In genomic region chr5:142713151-142713706, GRCh38 we compare ENCODE assay signal across 8 cellular contexts. TPM values are rescaled to one million over a fixed set of nuclear protein-coding genes. Genes with fewer than 3 reads are reported as not detected.
A peak's percentile ranks its signal among the peaks of the same experiment; 100 is the strongest.
DNase-seq lines count a peak whose midpoint lies in the region; ATAC-seq and TF ChIP-seq lines count a peak whose summit lies in the region.

No MANE protein-coding gene starts in this region.

- H3K4me3 ChIP-seq in Jurkat, Clone E6-1 (ENCODE audit: low read length): peak overlapping the region; percentile 62
- H3K4me3 ChIP-seq in fibroblast of the aortic adventitia (ENCODE audit: low read depth, low read length): peak overlapping the region; percentile 74

- no peaks in the 10 kb centered on the region for H3K4me1 Mint-ChIP-seq in activated T-helper 17 cell treated with anti-CD3 and anti-CD28 coated beads, Interleukin-2, amount 50 U/mL, for 72 hours
- H3K4me1 Mint-ChIP-seq in natural killer cell treated with Interleukin-12 subunit alpha and Interleukin-12 subunit beta and Interleukin-15 and Interleukin-18, amount 100 ng/mL, for 72 hours (ENCODE audit: low read depth in 2 of 2): peaks cover 21 to 32% of the 10 kb centered on the region in 2 donors

- DNase-seq in DMS79 (lab: John Stamatoyannopoulos, UW) (peak; percentile 24), RKO (ENCODE audit: low spot score) (peak; percentile 83), fibroblast of the aortic adventitia (ENCODE audit: low read depth) (peak; percentile 88)
- peak; percentile 80 for DNase-seq in Jurkat, Clone E6-1 (ENCODE audit: low read depth, low spot score)
- peak; percentile 90 for DNase-seq in natural killer cell treated with Interleukin-12 subunit alpha and Interleukin-12 subunit beta and Interleukin-15 and Interleukin-18, amount 100 ng/mL, for 72 hours (ENCODE audit: low spot score)
- DNase-seq in stimulated activated naive CD4-positive, alpha-beta T cell treated with Interleukin-2 at 50 U/mL for 16 hours (lab: John Stamatoyannopoulos, UW): peak; percentile 82

- peak overlapping the region; percentile 58 for H3K4me3 Mint-ChIP-seq in activated T-helper 17 cell treated with anti-CD3 and anti-CD28 coated beads, Interleukin-2, amount 50 U/mL, for 72 hours
- peak overlapping the region; percentile 69 for H3K4me3 Mint-ChIP-seq in natural killer cell treated with Interleukin-12 subunit alpha and Interleukin-12 subunit beta and Interleukin-15 and Interleukin-18, amount 100 ng/mL, for 72 hours

- no peak overlapping the region for H3K27ac Mint-ChIP-seq in activated T-helper 17 cell treated with anti-CD3 and anti-CD28 coated beads, Interleukin-2, amount 50 U/mL, for 72 hours
- peak overlapping the region in 1 of 2 donors; percentile 5 for H3K27ac Mint-ChIP-seq in natural killer cell treated with Interleukin-12 subunit alpha and Interleukin-12 subunit beta and Interleukin-15 and Interleukin-18, amount 100 ng/mL, for 72 hours

- peak; percentile 96 for ATAC-seq in GM21717 (IDR thresholded peaks at IDR 0.05; ENCODE audit: unreplicated experiment)
- peak; percentile 99 for ATAC-seq in activated T-helper 17 cell treated with anti-CD3 and anti-CD28 coated beads, Interleukin-2, amount 50 U/mL, for 72 hours (replicated peaks)
- peak; percentile 98 for ATAC-seq in natural killer cell treated with Interleukin-12 subunit alpha and Interleukin-12 subunit beta and Interleukin-15 and Interleukin-18, amount 100 ng/mL, for 72 hours

- no peaks in the 10 kb centered on the region for H3K36me3 Mint-ChIP-seq in activated T-helper 17 cell treated with anti-CD3 and anti-CD28 coated beads, Interleukin-2, amount 50 U/mL, for 72 hours (ENCODE audit: low read depth)
- H3K36me3 Mint-ChIP-seq in natural killer cell treated with Interleukin-12 subunit alpha and Interleukin-12 subunit beta and Interleukin-15 and Interleukin-18, amount 100 ng/mL, for 72 hours: peaks cover 6% of the 10 kb centered on the region

- no peaks in the 10 kb centered on the region for H3K9me3 Mint-ChIP-seq in activated T-helper 17 cell treated with anti-CD3 and anti-CD28 coated beads, Interleukin-2, amount 50 U/mL, for 72 hours
- H3K9me3 Mint-ChIP-seq in natural killer cell treated with Interleukin-12 subunit alpha and Interleukin-12 subunit beta and Interleukin-15 and Interleukin-18, amount 100 ng/mL, for 72 hours: peaks cover 3% of the 10 kb centered on the region

- TF ChIP-seq CTCF in fibroblast of the aortic adventitia (IDR thresholded peaks at IDR 0.05; ENCODE audit: insufficient read depth, low read length): peak; percentile 92

- H3K27me3 Mint-ChIP-seq in activated T-helper 17 cell treated with anti-CD3 and anti-CD28 coated beads, Interleukin-2, amount 50 U/mL, for 72 hours: peaks cover 9% of the 10 kb centered on the region
- H3K27me3 Mint-ChIP-seq in natural killer cell treated with Interleukin-12 subunit alpha and Interleukin-12 subunit beta and Interleukin-15 and Interleukin-18, amount 100 ng/mL, for 72 hours: no peaks in the 10 kb centered on the region

RNA-seq across cellular contexts. Expression of gene FGF1, which starts 27.3 kb away (rescaled TPM):
- not detected for polyA plus RNA-seq in Jurkat, Clone E6-1 (2012; ENCODE audit: insufficient read depth, insufficient read length)
- total RNA-seq in activated T-helper 17 cell treated with anti-CD3 and anti-CD28 coated beads, Interleukin-2, amount 50 U/mL, for 72 hours: not detected
- 1.2 and 3.4 TPM in 2 replicates for total RNA-seq in fibroblast of the aortic adventitia (ENCODE audit: low replicate concordance)
- total RNA-seq in natural killer cell treated with Interleukin-12 subunit alpha and Interleukin-12 subunit beta and Interleukin-15 and Interleukin-18, amount 100 ng/mL, for 72 hours: not detected

RNA-seq across cellular contexts. Expression of gene ARHGAP26, which starts 56.9 kb away (rescaled TPM):
- polyA plus RNA-seq in Jurkat, Clone E6-1 (2012; ENCODE audit: insufficient read depth, insufficient read length): 7.9 TPM
- total RNA-seq in activated T-helper 17 cell treated with anti-CD3 and anti-CD28 coated beads, Interleukin-2, amount 50 U/mL, for 72 hours: 10 to 100 TPM in 1 of 2 donors, 1 to 10 TPM in 1; 7.8 to 12.0 TPM
- total RNA-seq in fibroblast of the aortic adventitia (ENCODE audit: low replicate concordance): 9.0 and 15.2 TPM in 2 replicates
- total RNA-seq in natural killer cell treated with Interleukin-12 subunit alpha and Interleukin-12 subunit beta and Interleukin-15 and Interleukin-18, amount 100 ng/mL, for 72 hours: 100 to 1,000 TPM; 109 to 110 TPM

Comparison
In these comparisons a context has a peak if more than half of its experiments do, and no peak if none do; other contexts are left out.
1. Peak in every context shown above with its lines: DNase-seq, ATAC-seq and H3K4me3 ChIP-seq.
2. DNase-seq: peak in every context shown above with its lines; median percentile 90 in natural killer cell treated with Interleukin-12 subunit alpha and Interleukin-12 subunit beta and Interleukin-15 and Interleukin-18, amount 100 ng/mL, for 72 hours; 88 in fibroblast of the aortic adventitia; 83 in RKO; 82 in stimulated activated naive CD4-positive, alpha-beta T cell treated with Interleukin-2 at 50 U/mL for 16 hours; 80 in Jurkat, Clone E6-1; 24 in DMS79.